ENCODE assay signal across 8 cellular contexts in genomic region chr9:131382850-131383729, GRCh38. TPM values are rescaled to one million over a fixed set of nuclear protein-coding genes. Genes with fewer than 3 reads are reported as not detected.
DNase-seq lines count a peak whose midpoint lies in the region; ATAC-seq and TF ChIP-seq lines count a peak whose summit lies in the region.

No MANE protein-coding gene starts in this region.

- peak overlapping the region; percentile 66 for H3K4me3 Mint-ChIP-seq in nephron progenitor cell

- no peaks in the 10 kb centered on the region for H3K27me3 Mint-ChIP-seq in nephron progenitor cell (ENCODE audit: low read depth, poor library complexity)

- H3K36me3 Mint-ChIP-seq in nephron progenitor cell (ENCODE audit: low read depth): no peaks in the 10 kb centered on the region

- H3K4me3 ChIP-seq in HFF-Myc (replicated peaks; ENCODE audit: low read depth, low read length): no peak overlapping the region

- DNase-seq in HFF-Myc (ENCODE audit: extremely low read depth, low read depth): peak; percentile 92
- peak; percentile 93 for DNase-seq in NCI-H82 treated with DMSO at 0.1 percent for 48 hours (lab: John Stamatoyannopoulos, UW; ENCODE audit: unreplicated experiment)
- DNase-seq in epidermal melanocyte (ENCODE audit: insufficient read length, low spot score): peak; percentile 61
- peak; percentile 56 for DNase-seq in nephron progenitor cell
- no peak for DNase-seq in nucleus accumbens (lab: John Stamatoyannopoulos, UW)
- no peak for DNase-seq in posterior vena cava (ENCODE audit: low spot score)
- DNase-seq in effector CD4-positive, alpha-beta T cell: no peak

- intact Hi-C loops in posterior vena cava (cut with DNase I): no loop called here

- peaks cover 28% of the 10 kb centered on the region for H3K4me1 Mint-ChIP-seq in nephron progenitor cell

- no peak for TF ChIP-seq CTCF in HFF-Myc (IDR thresholded peaks at IDR 0.05; ENCODE audit: low read depth, low read length, missing control alignments)
- no peak for TF ChIP-seq CTCF in nephron progenitor cell (IDR thresholded peaks at IDR 0.05)

- H3K27ac Mint-ChIP-seq in nephron progenitor cell: peak overlapping the region; percentile 95

- ATAC-seq in HG02678 (IDR thresholded peaks at IDR 0.05; ENCODE audit: unreplicated experiment): no peak

- no peaks in the 10 kb centered on the region for H3K9me3 Mint-ChIP-seq in nephron progenitor cell

RNA-seq across cellular contexts. Expression of gene PRRC2B, which starts 10.8 kb away (rescaled TPM):
- 100 to 1,000 TPM; 148 to 151 TPM for total RNA-seq in posterior vena cava

Comparison
In these comparisons a context has a peak if more than half of its experiments do, and no peak if none do; other contexts are left out.
1. DNase-seq: peak in HFF-Myc (single experiment), NCI-H82 treated with DMSO at 0.1 percent for 48 hours (single experiment), epidermal melanocyte (single experiment) and nephron progenitor cell (single experiment); none in nucleus accumbens (0 of 56), posterior vena cava (single experiment) and effector CD4-positive, alpha-beta T cell (single experiment).